Comparison of ENCODE assay signal across 19 cellular contexts in genomic region chr1:85655315-85655714, GRCh38. TPM values are rescaled to one million over a fixed set of nuclear protein-coding genes. Genes with fewer than 3 reads are reported as not detected.
DNase-seq lines count a peak whose midpoint lies in the region; ATAC-seq, FAIRE-seq and TF ChIP-seq lines count a peak whose summit lies in the region.
"Had no signal": no experiment of that assay in that cellular context is flagged by ENCODE, and none has a peak within 500 bp of the region (broad histone marks: within the 10 kb centered on the region; RNA-seq: fewer than 3 reads in every experiment).

No MANE protein-coding gene starts in this region.

- POLR2A ChIA-PET in HepG2 (lab: Yijun Ruan, JAX) (interaction anchor here (1.3 kb wide), 1 partner anchor 42 kb away, joined by 3 read pairs; no protein-coding TSS in a partner anchor), Panc1 (lab: Charles Lee) (interaction anchor here (0.5 kb wide), 1 partner anchor 12 kb away, joined by 3 read pairs; no protein-coding TSS in a partner anchor), K562 (lab: Yijun Ruan, JAX) (no interaction called here)

- TF ChIP-seq POLR2A in HepG2 (IDR thresholded peaks at IDR 0.05; ENCODE audit: insufficient read depth in 1 of 2, low read depth in 2 of 2, low read length in 2 of 2) (no peak), right lobe of liver (IDR thresholded peaks at IDR 0.05) (no peak), K562 (conservative IDR thresholded peaks at IDR 0.05) (no peak)

- H3K27me3 ChIP-seq in HepG2 (ENCODE audit: control insufficient read depth in 1 of 2, insufficient read depth in 2 of 2, low read length in 2 of 2) (no peaks in the 10 kb centered on the region), right lobe of liver (no peaks in the 10 kb centered on the region), Panc1 (ENCODE audit: control insufficient read depth, insufficient read depth, low read length) (no peaks in the 10 kb centered on the region), K562 (ENCODE audit: control insufficient read depth in 2 of 2, insufficient read depth in 2 of 2, low read length in 2 of 2) (no peaks in the 10 kb centered on the region), Karpas-422 (ENCODE audit: low read length) (no peaks in the 10 kb centered on the region)
- H3K27me3 ChIP-seq: Peyer's patch had no signal

- 100% methylated on average over 1 of the region's 1 CpG for WGBS in HepG2 (ENCODE audit: low lambda C conversion rate)
- 100% methylated on average over 1 of the region's 1 CpG for WGBS in right lobe of liver (ENCODE audit: insufficient coverage, low coverage, low lambda C conversion rate, missing lambda C conversion rate)
- WGBS in K562 (ENCODE audit: insufficient coverage, low coverage, missing lambda C conversion rate): 85% methylated on average over 1 of the region's 1 CpG

- TF ChIP-seq CTCF in HepG2 (CRISPR knock-in tag; IDR thresholded peaks at IDR 0.05) (no peak), right lobe of liver (IDR thresholded peaks at IDR 0.05) (no peak), Panc1 (IDR thresholded peaks at IDR 0.05) (no peak), K562 (IDR thresholded peaks at IDR 0.05 in 2 of 3, conservative IDR thresholded peaks at IDR 0.05 in 1 of 3; ENCODE audit: insufficient read depth in 2 of 3, low read depth in 1 of 3, low read length in 3 of 3) (no peak)

- TF ChIP-seq EP300 in HepG2 (IDR thresholded peaks at IDR 0.05; ENCODE audit: low read depth in 2 of 2, low read length in 2 of 2) (no peak), HepG2 (CRISPR knock-in tag; IDR thresholded peaks at IDR 0.05; ENCODE audit: borderline replicate concordance) (no peak), K562 (IDR thresholded peaks at IDR 0.05; ENCODE audit: low read length) (no peak)

- no peak overlapping the region for H3K4me2 ChIP-seq in HepG2 (ENCODE audit: low read depth, low read length)
- no peak overlapping the region for H3K4me2 ChIP-seq in K562 (ENCODE audit: insufficient read depth, low read length)
- no peak overlapping the region for H3K4me2 ChIP-seq in Karpas-422 (ENCODE audit: low read depth, low read length, poor library complexity, severe bottlenecking)

- FAIRE-seq in HepG2 (lab: Jason Lieb, UNC) (no peak), K562 (lab: Jason Lieb, UNC) (no peak)

- CTCF ChIA-PET in HepG2 (lab: Yijun Ruan, JAX; ENCODE audit: low intra/inter-chr PET ratio, low total read pairs): no interaction called here
- CTCF ChIA-PET in Panc1 (lab: Charles Lee): interaction anchor here (0.5 kb wide), 1 partner anchor 41 kb away, joined by 6 read pairs; no protein-coding TSS in a partner anchor
- CTCF ChIA-PET in K562 (lab: Yijun Ruan, JAX; ENCODE audit: low intra/inter-chr PET ratio): no interaction called here

- H3K27ac ChIP-seq in HepG2 (ENCODE audit: extremely low read length, insufficient read depth, low read length): no peak overlapping the region
- H3K27ac ChIP-seq in right lobe of liver: no peak overlapping the region
- peak overlapping the region; percentile 74 for H3K27ac ChIP-seq in Panc1 (ENCODE audit: low read length)
- no peak overlapping the region for H3K27ac ChIP-seq in K562 (ENCODE audit: extremely low read depth, low read depth, low read length)
- no peak overlapping the region for H3K27ac ChIP-seq in Karpas-422 (ENCODE audit: low read length)
- H3K27ac ChIP-seq: Peyer's patch, SK-N-MC had no signal

- no peaks in the 10 kb centered on the region for H3K9me1 ChIP-seq in K562 (ENCODE audit: control insufficient read depth, insufficient read depth, low read length)

- DNase-seq in HepG2 (ENCODE audit: low spot score): no peak
- DNase-seq in right lobe of liver: no peak
- no peak for DNase-seq in Panc1 (ENCODE audit: low read depth, low spot score)
- DNase-seq in K562 (ENCODE audit: extremely low read depth in 1 of 4, low spot score in 3 of 4): no peak
- no peak for DNase-seq in Karpas-422
- no peak for DNase-seq in activated CD8-positive, alpha-beta memory T cell treated with anti-CD3 and anti-CD28 coated beads, Interleukin-2, amount 50 U/mL, for 48 hours
- DNase-seq: C1 segment of cervical spinal cord; Caco-2; CD4-positive, alpha-beta memory T cell; DND-41; KG1; MM.1S; NCI-H2029 treated with DMSO at 0.1 percent for 48 hours; NCI-H446 treated with DMSO at 0.1 percent for 48 hours; NCI-H526; Peyer's patch; SHP77 treated with DMSO at 0.1 percent for 48 hours had no signal

- H2AFZ ChIP-seq in HepG2 (ENCODE audit: low read length): no peak overlapping the region
- no peak overlapping the region for H2AFZ ChIP-seq in K562 (ENCODE audit: low read depth, low read length)
- H2AFZ ChIP-seq in Karpas-422 (ENCODE audit: low read length): no peak overlapping the region

- H3K9ac ChIP-seq in HepG2 (ENCODE audit: insufficient read depth, low read depth, low read length): no peak overlapping the region
- no peak overlapping the region for H3K9ac ChIP-seq in K562 (ENCODE audit: insufficient read depth in 1 of 2, low read depth in 2 of 2, low read length in 2 of 2)
- no peak overlapping the region for H3K9ac ChIP-seq in Karpas-422 (ENCODE audit: low read length)

- no peaks in the 10 kb centered on the region for H3K9me3 ChIP-seq in HepG2 (ENCODE audit: low read length)
- no peaks in the 10 kb centered on the region for H3K9me3 ChIP-seq in right lobe of liver
- H3K9me3 ChIP-seq in Panc1 (ENCODE audit: control insufficient read depth, insufficient read depth, low read depth, low read length): no peaks in the 10 kb centered on the region; the same call in 1 of the 2 replicates
- no peaks in the 10 kb centered on the region for H3K9me3 ChIP-seq in K562 (replicated peaks; ENCODE audit: control insufficient read depth, insufficient read depth, low read depth, low read length)
- no peaks in the 10 kb centered on the region; the same call in 1 of the 2 replicates for H3K9me3 ChIP-seq in Karpas-422 (ENCODE audit: low read length)
- H3K9me3 ChIP-seq: Caco-2, Peyer's patch had no signal

- ATAC-seq in HepG2: no peak
- no peak for ATAC-seq in right lobe of liver
- no peak for ATAC-seq in Panc1
- no peak for ATAC-seq in K562
- ATAC-seq in GM21529 (IDR thresholded peaks at IDR 0.05; ENCODE audit: unreplicated experiment): no peak

- no peak for TF ChIP-seq RAD21 in HepG2 (CRISPR knock-in tag; IDR thresholded peaks at IDR 0.05)
- no peak for TF ChIP-seq RAD21 in K562 (CRISPR knock-in tag; conservative IDR thresholded peaks at IDR 0.05 in 1 of 2, IDR thresholded peaks at IDR 0.05 in 1 of 2)

- H3K4me1 ChIP-seq in HepG2 (ENCODE audit: insufficient read depth, low read length) (peaks cover 31% of the 10 kb centered on the region), right lobe of liver (peaks cover 0 to 5% (median 0%) of the 10 kb centered on the region in 4 donors), Panc1 (ENCODE audit: control insufficient read depth, insufficient read depth, low read length) (peaks cover 33% of the 10 kb centered on the region), K562 (replicated peaks in 1 of 2; ENCODE audit: control insufficient read depth in 2 of 2, insufficient read depth in 2 of 2, low read length in 2 of 2) (no peaks in the 10 kb centered on the region), Karpas-422 (ENCODE audit: low read length) (peaks cover 19% of the 10 kb centered on the region)
- H3K4me1 ChIP-seq: Peyer's patch had no signal

- intact Hi-C loops in HepG2 (cut with micrococcal nuclease; ENCODE audit: unreplicated experiment): no loop called here
- intact Hi-C loops in right lobe of liver (cut with DNase I): no loop called here
- intact Hi-C loops in Panc1 (cut with micrococcal nuclease; ENCODE audit: unreplicated experiment): no loop called here
- intact Hi-C loops in K562 (cut with micrococcal nuclease): no loop called here

- H3K36me3 ChIP-seq in HepG2 (replicated peaks in 1 of 2; ENCODE audit: control insufficient read depth in 1 of 2, insufficient read depth in 2 of 2, low read length in 2 of 2): peaks cover 1 to 16% of the 10 kb centered on the region in 2 experiments; a peak in 2 of 5 replicates
- no peaks in the 10 kb centered on the region for H3K36me3 ChIP-seq in right lobe of liver
- peaks cover 42% of the 10 kb centered on the region for H3K36me3 ChIP-seq in Panc1 (ENCODE audit: control insufficient read depth, insufficient read depth, low read length)
- H3K36me3 ChIP-seq in K562 (ENCODE audit: control insufficient read depth, insufficient read depth, low read length): peaks cover 42% of the 10 kb centered on the region; the same call in 2 of the 3 replicates
- peaks cover 36% of the 10 kb centered on the region for H3K36me3 ChIP-seq in Karpas-422 (ENCODE audit: insufficient read depth, low read length)
- H3K36me3 ChIP-seq: Peyer's patch had no signal

- H3K4me3 ChIP-seq in HepG2 (replicated peaks in 1 of 3; ENCODE audit: insufficient read depth in 1 of 3, low read depth in 2 of 3, low read length in 3 of 3) (no peak overlapping the region), right lobe of liver (no peak overlapping the region), Panc1 (ENCODE audit: low read depth in 2 of 2, low read length in 2 of 2) (no peak overlapping the region), K562 (no peak overlapping the region), Karpas-422 (ENCODE audit: low read length) (no peak overlapping the region)
- H3K4me3 ChIP-seq: Peyer's patch, SK-N-MC had no signal

- in situ Hi-C loops in HepG2 (cut with HindIII; ENCODE audit: extremely low pct_ligation_motif_present, low pct_unique_long_range_greater_than_20kb) (no loop called here), Panc1 (cut with HindIII; ENCODE audit: low pct_unique_long_range_greater_than_20kb, low sequenced_read_pairs) (no loop called here), K562 (cut with MboI) (no loop called here)

- H4K20me1 ChIP-seq in HepG2 (ENCODE audit: insufficient read depth, low read length) (no peaks in the 10 kb centered on the region), K562 (replicated peaks; ENCODE audit: control insufficient read depth, insufficient read depth, low read length) (no peaks in the 10 kb centered on the region), Karpas-422 (ENCODE audit: insufficient read depth, low read depth, low read length) (no peaks in the 10 kb centered on the region)

- BruUV-seq in HepG2 (replicated peaks; lab: Mats Ljungman, UMichigan) (no TSS peak), Panc1 (replicated peaks; lab: Mats Ljungman, UMichigan) (no TSS peak), K562 (replicated peaks; lab: Mats Ljungman, UMichigan) (no TSS peak)

- no peaks in the 10 kb centered on the region for H3K79me2 ChIP-seq in HepG2 (ENCODE audit: insufficient read depth, low read length)
- H3K79me2 ChIP-seq in K562 (ENCODE audit: control insufficient read depth, insufficient read depth, low read length): no peaks in the 10 kb centered on the region
- H3K79me2 ChIP-seq in Karpas-422 (ENCODE audit: low read length): peaks cover 12% of the 10 kb centered on the region

- H3K9me2 ChIP-seq in Karpas-422 (replicated peaks; ENCODE audit: insufficient read depth, low read length): no peaks in the 10 kb centered on the region

RNA-seq across cellular contexts. Expression of gene ZNHIT6, which starts 52.9 kb away (rescaled TPM):
- total RNA-seq in HepG2 (2016; rRNA removed; fragmentation: Illumina TruSeq; extraction: Trizol): 15.2 and 18.8 TPM in 2 replicates
- total RNA-seq in HepG2 (2016; cell fraction: cytosol; rRNA removed; fragmentation: Illumina TruSeq; extraction: Trizol; ENCODE audit: low read depth): 0.62 and 0.81 TPM in 2 replicates
- 14.7 and 19.2 TPM in 2 replicates for total RNA-seq in HepG2 (2016; cell fraction: insoluble cytoplasmic fraction; rRNA removed; fragmentation: Illumina TruSeq; extraction: Trizol)
- 4.0 and 4.4 TPM in 2 replicates for total RNA-seq in HepG2 (2016; cell fraction: membrane; rRNA removed; fragmentation: Illumina TruSeq; extraction: Trizol)
- total RNA-seq in HepG2 (2016; cell fraction: nucleus; rRNA removed; fragmentation: Illumina TruSeq; extraction: Trizol): 10.7 and 10.8 TPM in 2 replicates
- 6.0 TPM in 2 replicates for polyA plus RNA-seq in HepG2 (2011; rRNA removed)
- 2.8 and 4.7 TPM in 2 replicates for polyA plus RNA-seq in HepG2 (2011; cell fraction: cytosol; rRNA removed)
- polyA plus RNA-seq in HepG2 (2011; cell fraction: nucleus; rRNA removed): 3.9 and 4.8 TPM in 2 replicates
- 9.4 and 11.1 TPM in 2 replicates for polyA plus RNA-seq in HepG2 (2012)
- 0.67 and 0.83 TPM in 2 replicates for polyA plus RNA-seq in HepG2 (2016; cell fraction: cytosol; fragmentation: Illumina TruSeq; extraction: Trizol; ENCODE audit: low read depth)
- polyA plus RNA-seq in HepG2 (2016; cell fraction: insoluble cytoplasmic fraction; fragmentation: Illumina TruSeq; extraction: Trizol; ENCODE audit: low read depth): 25.9 and 26.2 TPM in 2 replicates
- 3.3 and 3.8 TPM in 2 replicates for polyA plus RNA-seq in HepG2 (2016; cell fraction: membrane; fragmentation: Illumina TruSeq; extraction: Trizol; ENCODE audit: low read depth)
- polyA plus RNA-seq in HepG2 (2016; cell fraction: nucleus; fragmentation: Illumina TruSeq; extraction: Trizol; ENCODE audit: insufficient read depth, low read depth): 15.4 and 16.5 TPM in 2 replicates
- polyA minus RNA-seq in HepG2 (2011; rRNA and poly(A)+ RNA removed; ENCODE audit: low replicate concordance): 2.7 and 8.2 TPM in 2 replicates
- 3.2 and 4.1 TPM in 2 replicates for polyA minus RNA-seq in HepG2 (2011; cell fraction: cytosol; rRNA and poly(A)+ RNA removed)
- polyA minus RNA-seq in HepG2 (2011; cell fraction: nucleus; rRNA and poly(A)+ RNA removed): 13.5 and 13.8 TPM in 2 replicates
- 1 to 10 TPM; 3.1 to 5.1 (median 4.2) TPM for total RNA-seq in right lobe of liver
- 56.2 TPM for total RNA-seq in Panc1 (2021; ENCODE audit: unreplicated experiment)
- 38.7 TPM for polyA plus RNA-seq in Panc1 (2012; ENCODE audit: insufficient read length)
- 4.5 and 21.9 TPM in 2 replicates for total RNA-seq in K562 (2011; cell fraction: chromatin; rRNA removed; ENCODE audit: low replicate concordance)
- total RNA-seq in K562 (2011; cell fraction: nucleolus; rRNA removed): 2.3 and 4.6 TPM in 2 replicates
- total RNA-seq in K562 (2011; cell fraction: nucleoplasm; rRNA removed): 10.4 and 21.5 TPM in 2 replicates
- 16.2 and 18.4 TPM in 2 replicates for total RNA-seq in K562 (2014; rRNA removed)
- total RNA-seq in K562 (2014; rRNA removed; fragmentation: Illumina TruSeq; extraction: Trizol): 28.6 and 31.0 TPM in 2 replicates
- 26.5 and 30.6 TPM in 2 replicates for total RNA-seq in K562 (2015; rRNA removed; fragmentation: Illumina TruSeq; extraction: Trizol)
- total RNA-seq in K562 (2021): 18.4 and 21.1 TPM in 2 replicates
- 12.2 and 17.4 TPM in 2 replicates for polyA plus RNA-seq in K562 (2011; rRNA removed)
- polyA plus RNA-seq in K562 (2011; cell fraction: cytosol; rRNA removed): 5.0 and 9.3 TPM in 2 replicates
- 7.6 and 9.5 TPM in 2 replicates for polyA plus RNA-seq in K562 (2011; cell fraction: nucleus; rRNA removed)
- 16.1 and 29.0 TPM in 2 replicates for polyA plus RNA-seq in K562 (2012)
- 32.0 and 37.6 TPM in 2 replicates for polyA plus RNA-seq in K562 (2014; fragmentation: Illumina TruSeq; extraction: Trizol)
- polyA plus RNA-seq in K562 (2014; fragmentation: Nextera tagmentation; extraction: Ambion mirVana): 10 to 100 TPM; 15.4 to 21.7 TPM
- polyA plus RNA-seq in K562 (2014; rRNA removed): 27.8 and 29.7 TPM in 2 replicates
- 17.5 and 18.9 TPM in 2 replicates for polyA minus RNA-seq in K562 (2011; rRNA and poly(A)+ RNA removed)
- 5.1 and 6.6 TPM in 2 replicates for polyA minus RNA-seq in K562 (2011; cell fraction: cytosol; rRNA and poly(A)+ RNA removed)
- 6.7 and 9.3 TPM in 2 replicates for polyA minus RNA-seq in K562 (2011; cell fraction: nucleus; rRNA and poly(A)+ RNA removed)
- total RNA-seq in Karpas-422 (2014; rRNA removed; shearing (Covaris generic); ENCODE audit: low replicate concordance): 15.5 and 28.0 TPM in 2 replicates

Comparison
In these comparisons a context has a peak if more than half of its experiments do, and no peak if none do; other contexts are left out.
1. Of the 241 proteins assayed by ChIP-seq in both HepG2 and K562: peak only in HepG2: MAFF and MAFK; only in K562: none; in both: none; in neither: 239.